ENCODE assay signal across 15 cellular contexts in genomic region chr7:131285558-131285957, GRCh38. TPM values are rescaled to one million over a fixed set of nuclear protein-coding genes. Genes with fewer than 3 reads are reported as not detected.
DNase-seq lines count a peak whose midpoint lies in the region; ATAC-seq and TF ChIP-seq lines count a peak whose summit lies in the region.
"Had no signal": no experiment of that assay in that cellular context is flagged by ENCODE, and none has a peak within 500 bp of the region (broad histone marks: within the 10 kb centered on the region; RNA-seq: fewer than 3 reads in every experiment).

No MANE protein-coding gene starts in this region.

- no peak overlapping the region for H3K4me3 Mint-ChIP-seq in activated CD4-positive, alpha-beta memory T cell treated with anti-CD3 and anti-CD28 coated beads for 36 hours
- H3K4me3 Mint-ChIP-seq: activated B cell treated with CpG ODN at 0.5 μM for 24 hours; brain; stimulated activated naive CD8-positive, alpha-beta T cell treated with anti-CD3 and anti-CD28 coated beads, Interleukin-15, Interleukin-2, amounts not matched to agents 100 ng/mL and 50 ng/mL, for 24 hours had no signal

- TF ChIP-seq CTCF in vagina (IDR thresholded peaks at IDR 0.05): no peak
- no peak for TF ChIP-seq CTCF in PC-9 (conservative IDR thresholded peaks at IDR 0.05)

- H3K9me2 ChIP-seq in PC-9 (ENCODE audit: insufficient read depth): no peaks in the 10 kb centered on the region

- H3K9me3 ChIP-seq in vagina (no peaks in the 10 kb centered on the region), PC-9 (ENCODE audit: insufficient read depth, low read depth) (no peaks in the 10 kb centered on the region)
- H3K9me3 ChIP-seq: neutrophil had no signal

- no peak for TF ChIP-seq POLR2A in vagina (IDR thresholded peaks at IDR 0.05)

- peak; percentile 32 for DNase-seq in astrocyte of the hippocampus (ENCODE audit: low read depth, low spot score)
- DNase-seq in Right ventricle myocardium superior: peak; percentile 66
- peak; percentile 21 for DNase-seq in renal cortical epithelial cell (ENCODE audit: low read depth)
- DNase-seq in vagina (ENCODE audit: extremely low spot score in 2 of 2): no peak
- no peak for DNase-seq in PC-9
- DNase-seq in activated CD4-positive, alpha-beta memory T cell treated with anti-CD3 and anti-CD28 coated beads for 36 hours: no peak
- DNase-seq in occipital lobe (lab: John Stamatoyannopoulos, UW): no peak
- DNase-seq: activated B cell treated with CpG ODN at 0.5 μM for 24 hours; activated gamma-delta T cell; effector CD8-positive, alpha-beta T cell; foreskin keratinocyte; mesendoderm had no signal

- H4K20me1 ChIP-seq in PC-9 (ENCODE audit: insufficient read depth): no peaks in the 10 kb centered on the region

- CTCF ChIA-PET in PC-9 (lab: Charles Lee): no interaction called here
- CTCF ChIA-PET in activated CD4-positive, alpha-beta memory T cell treated with anti-CD3 and anti-CD28 coated beads for 36 hours (lab: Charles Lee): interaction anchor here (0.6 kb wide), 1 partner anchor 84 kb away, joined by 3 read pairs; no protein-coding TSS in a partner anchor

- POLR2A ChIA-PET in PC-9 (lab: Charles Lee; ENCODE audit: unreplicated experiment): interaction anchor here (0.6 kb wide), 1 partner anchor 112 kb away, joined by 3 read pairs; no protein-coding TSS in a partner anchor
- POLR2A ChIA-PET in activated CD4-positive, alpha-beta memory T cell treated with anti-CD3 and anti-CD28 coated beads for 36 hours (lab: Charles Lee): interaction anchor here (0.7 kb wide), 1 partner anchor 213 kb away, joined by 3 read pairs; no protein-coding TSS in a partner anchor

- H3K9me3 Mint-ChIP-seq in activated CD4-positive, alpha-beta memory T cell treated with anti-CD3 and anti-CD28 coated beads for 36 hours: peaks cover 10% of the 10 kb centered on the region

- peaks cover 29% of the 10 kb centered on the region for H3K4me1 ChIP-seq in vagina
- H3K4me1 ChIP-seq in PC-9 (replicated peaks; ENCODE audit: insufficient read depth): no peaks in the 10 kb centered on the region
- H3K4me1 ChIP-seq: foreskin keratinocyte had no signal

- no peak overlapping the region for H2AFZ ChIP-seq in PC-9

- H3K27ac ChIP-seq in vagina (peak overlapping the region; percentile 87), PC-9 (no peak overlapping the region)
- H3K27ac ChIP-seq: foreskin keratinocyte, neutrophil had no signal

- no peaks in the 10 kb centered on the region for H3K27me3 Mint-ChIP-seq in activated CD4-positive, alpha-beta memory T cell treated with anti-CD3 and anti-CD28 coated beads for 36 hours
- H3K27me3 Mint-ChIP-seq: activated B cell treated with CpG ODN at 0.5 μM for 24 hours; brain; stimulated activated naive CD8-positive, alpha-beta T cell treated with anti-CD3 and anti-CD28 coated beads, Interleukin-15, Interleukin-2, amounts not matched to agents 100 ng/mL and 50 ng/mL, for 24 hours had no signal

- H3K79me2 ChIP-seq in PC-9 (ENCODE audit: low read depth): no peaks in the 10 kb centered on the region

- H3K4me1 Mint-ChIP-seq in activated CD4-positive, alpha-beta memory T cell treated with anti-CD3 and anti-CD28 coated beads for 36 hours (ENCODE audit: low read depth): no peaks in the 10 kb centered on the region
- H3K4me1 Mint-ChIP-seq: activated B cell treated with CpG ODN at 0.5 μM for 24 hours had no signal

- H3K36me3 Mint-ChIP-seq in activated CD4-positive, alpha-beta memory T cell treated with anti-CD3 and anti-CD28 coated beads for 36 hours: no peaks in the 10 kb centered on the region
- H3K36me3 Mint-ChIP-seq: brain had no signal

- no peak overlapping the region for H3K27ac Mint-ChIP-seq in activated CD4-positive, alpha-beta memory T cell treated with anti-CD3 and anti-CD28 coated beads for 36 hours
- H3K27ac Mint-ChIP-seq: activated B cell treated with CpG ODN at 0.5 μM for 24 hours; stimulated activated naive CD8-positive, alpha-beta T cell treated with anti-CD3 and anti-CD28 coated beads, Interleukin-15, Interleukin-2, amounts not matched to agents 100 ng/mL and 50 ng/mL, for 24 hours had no signal

- H3K36me3 ChIP-seq in vagina: no peaks in the 10 kb centered on the region
- no peaks in the 10 kb centered on the region for H3K36me3 ChIP-seq in PC-9 (ENCODE audit: low read depth)
- H3K36me3 ChIP-seq: neutrophil had no signal

- BruUV-seq in PC-9 (replicated peaks; lab: Mats Ljungman, UMichigan): no TSS peak

- intact Hi-C loops in Right ventricle myocardium superior (cut with DNase I) (no loop called here), vagina (cut with DNase I) (no loop called here), PC-9 (cut with micrococcal nuclease; ENCODE audit: unreplicated experiment) (no loop called here)
- intact Hi-C loops in activated CD4-positive, alpha-beta memory T cell treated with anti-CD3 and anti-CD28 coated beads for 36 hours (cut with micrococcal nuclease): no loop called here

- ATAC-seq in Right ventricle myocardium superior (ENCODE audit: poor library complexity): peak; percentile 76
- ATAC-seq: foreskin keratinocyte had no signal

- H3K27me3 ChIP-seq in vagina (no peaks in the 10 kb centered on the region), PC-9 (ENCODE audit: insufficient read depth, low read depth) (no peaks in the 10 kb centered on the region)
- H3K27me3 ChIP-seq: foreskin keratinocyte, neutrophil had no signal

- no peaks in the 10 kb centered on the region for H3F3A ChIP-seq in PC-9 (ENCODE audit: insufficient read depth, low read depth)

- H3K4me2 ChIP-seq in PC-9: no peak overlapping the region

- H3K4me3 ChIP-seq in vagina (no peak overlapping the region), PC-9 (no peak overlapping the region)

RNA-seq across cellular contexts. Expression of gene MKLN1, which starts 42.1 kb away (rescaled TPM):
- total RNA-seq in Right ventricle myocardium superior (37.5 TPM), renal cortical epithelial cell (29.2 and 76.9 TPM in 2 replicates), vagina (48.4 TPM), PC-9 (2021) (60.1 and 61.1 TPM in 2 replicates), occipital lobe (64.7 TPM)
- 10 to 100 TPM; 33.0 to 33.8 TPM for total RNA-seq in activated CD4-positive, alpha-beta memory T cell treated with anti-CD3 and anti-CD28 coated beads for 36 hours

Comparison
In these comparisons a context has a peak if more than half of its experiments do, and no peak if none do; other contexts are left out.
1. DNase-seq: peak in astrocyte of the hippocampus (single experiment), Right ventricle myocardium superior (single experiment) and renal cortical epithelial cell (single experiment); none in vagina (0 of 2), PC-9 (0 of 2), activated CD4-positive, alpha-beta memory T cell treated with anti-CD3 and anti-CD28 coated beads for 36 hours (single experiment) and occipital lobe (single experiment).